In genomic region chr10:106401967-106402366, GRCh38 we compare ENCODE assay signal across 25 cellular contexts.
"Had no signal": no experiment of that assay in that cellular context is flagged by ENCODE, and none has a peak within 500 bp of the region (broad histone marks: within the 10 kb centered on the region; RNA-seq: fewer than 3 reads in every experiment).

No MANE protein-coding gene starts in this region.

- H3K36me3 ChIP-seq: neutrophil, pancreas, right lobe of liver, sigmoid colon, stomach, thoracic aorta, thyroid gland, tibial nerve, upper lobe of left lung, vagina had no signal

- FAIRE-seq: pancreas, small intestine, urothelium cell line had no signal

- DNase-seq: nephron progenitor cell; nucleus accumbens; pancreas; psoas muscle; right cardiac atrium; right lobe of liver; sigmoid colon; small intestine; stimulated activated CD4-positive, alpha-beta T cell treated with anti-CD3 and anti-CD28 coated beads, Interleukin-15, amount 100 ng/mL, for 24 hours; stimulated activated CD4-positive, alpha-beta T cell treated with anti-CD3 and anti-CD28 coated beads, Interleukin-2, amount 100 ng/mL, for 24 hours; stimulated activated CD4-positive, alpha-beta T cell treated with anti-CD3 and anti-CD28 coated beads, Interleukin-2, amount 100 ng/mL, for 48 hours; stimulated activated CD4-positive, alpha-beta T cell treated with anti-CD3 and anti-CD28 coated beads, Interleukin-4, amount 100 ng/mL, for 24 hours; stimulated activated naive B cell treated with anti-CD40 and anti-IgM and Interleukin-4, amounts not matched to agents 10 μg/mL and 1 μg/mL and 100 μg/mL, for 72 hours; stimulated activated naive CD4-positive, alpha-beta T cell treated with Interleukin-2 at 50 U/mL for 16 hours; stomach; thyroid gland; trophoblast cell; upper lobe of left lung had no signal

- H3K9me3 ChIP-seq: neutrophil, pancreas, psoas muscle, right lobe of liver, sigmoid colon, stomach, thoracic aorta, thyroid gland, tibial nerve, upper lobe of left lung, vagina had no signal

- H3K4me1 ChIP-seq: pancreas, psoas muscle, right lobe of liver, sigmoid colon, stomach, thyroid gland, tibial nerve, upper lobe of left lung, vagina had no signal

- H3K27me3 ChIP-seq: neutrophil, pancreas, right lobe of liver, sigmoid colon, stomach, thyroid gland, tibial nerve, upper lobe of left lung, vagina had no signal

- H3K4me3 ChIP-seq: pancreas, psoas muscle, right lobe of liver, sigmoid colon, stomach, thoracic aorta, thyroid gland, tibial nerve, upper lobe of left lung, vagina had no signal

- ATAC-seq: natural killer cell treated with Interleukin-12 subunit alpha and Interleukin-12 subunit beta and Interleukin-15 and Interleukin-18, amount 100 ng/mL, for 72 hours; pancreas; psoas muscle; right lobe of liver; stimulated activated effector memory CD8-positive, alpha-beta T cell treated with anti-CD3 and anti-CD28 coated beads, Interleukin-12 subunit alpha, Interleukin-12 subunit beta, amount 100 ng/mL, for 72 hours; stimulated activated naive B cell treated with anti-CD40 and anti-IgM and Interleukin-4, amounts not matched to agents 10 μg/mL and 1 μg/mL and 100 μg/mL, for 72 hours had no signal

- H3K27ac ChIP-seq: neutrophil, pancreas, psoas muscle, right lobe of liver, sigmoid colon, stomach, thoracic aorta, thyroid gland, tibial nerve, upper lobe of left lung, vagina had no signal
